Comparison of ENCODE assay signal across 24 cellular contexts in the genomic region with DNA sequence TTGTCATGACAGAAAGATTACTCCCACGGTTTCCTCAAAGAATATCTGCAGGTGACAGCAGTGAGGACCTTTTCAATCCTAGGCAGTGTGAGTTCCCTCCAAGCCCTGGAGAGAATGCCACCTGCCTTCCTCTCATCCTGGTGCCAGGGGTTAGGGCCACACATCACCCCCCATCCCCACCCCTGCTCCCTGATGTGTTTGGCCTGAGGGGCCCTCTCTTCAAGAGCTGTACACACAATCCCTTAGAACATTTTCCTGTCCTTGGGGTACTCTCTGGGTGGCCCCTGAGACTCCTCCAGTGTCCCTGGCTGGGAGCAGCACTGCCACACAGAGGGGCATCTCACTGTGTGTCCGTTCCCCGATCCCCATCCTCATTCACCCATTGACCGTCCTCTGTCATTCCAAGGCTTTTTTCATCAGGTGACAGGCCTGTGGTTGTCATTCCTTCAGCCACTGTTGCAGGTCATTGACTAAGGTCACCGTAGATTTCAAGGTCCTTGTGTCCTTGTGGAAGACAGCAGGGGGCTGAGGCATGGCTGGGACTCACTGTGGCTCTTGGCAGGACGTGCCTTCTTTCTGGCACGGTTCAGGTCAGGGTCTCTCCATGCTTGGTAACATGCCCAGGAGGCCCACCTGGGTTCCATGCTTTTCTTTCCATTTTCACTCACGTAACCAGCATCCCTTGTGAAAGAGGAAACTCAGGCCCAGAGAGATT. TPM values are rescaled to one million over a fixed set of nuclear protein-coding genes. Genes with fewer than 3 reads are reported as not detected.
DNase-seq lines count a peak whose midpoint lies in the region; ATAC-seq and TF ChIP-seq lines count a peak whose summit lies in the region.
"Had no signal": no experiment of that assay in that cellular context is flagged by ENCODE, and none has a peak within 500 bp of the region (broad histone marks: within the 10 kb centered on the region; RNA-seq: fewer than 3 reads in every experiment).

No MANE protein-coding gene starts in this region.

- no peaks in the 10 kb centered on the region for H3K27me3 ChIP-seq in cardiac muscle cell
- no peaks in the 10 kb centered on the region for H3K27me3 ChIP-seq in spleen (replicated peaks in 1 of 7)
- H3K27me3 ChIP-seq: BLaER1 treated with 17β-estradiol and CSF1 and Interleukin-3, amounts not matched to agents 10 nM and 100 nM had no signal

- H3K27me3 Mint-ChIP-seq in WTC11 (ENCODE audit: low read depth) (no peaks in the 10 kb centered on the region), nephron (ENCODE audit: low read depth) (no peaks in the 10 kb centered on the region)

- peaks cover 32% of the 10 kb centered on the region for H3K36me3 Mint-ChIP-seq in WTC11
- peaks cover 52% of the 10 kb centered on the region for H3K36me3 Mint-ChIP-seq in nephron (ENCODE audit: low read depth)
- H3K36me3 Mint-ChIP-seq: CD8-positive, alpha-beta memory T cell had no signal

- TF ChIP-seq CTCF in cardiac muscle cell (IDR thresholded peaks at IDR 0.05; ENCODE audit: low read depth, low read length) (no peak), WTC11 (IDR thresholded peaks at IDR 0.05) (no peak), nephron (IDR thresholded peaks at IDR 0.05; ENCODE audit: unreplicated experiment in 3 of 3) (no peak), spleen (IDR thresholded peaks at IDR 0.05 in 8 of 11, conservative IDR thresholded peaks at IDR 0.05 in 3 of 11) (no peak)

- H3K4me3 Mint-ChIP-seq in WTC11 (no peak overlapping the region), nephron (no peak overlapping the region)
- H3K4me3 Mint-ChIP-seq: CD8-positive, alpha-beta memory T cell had no signal

- 81 to 86% (median 82%) methylated on average over 8 of the region's 8 CpGs for WGBS in spleen, 5 donors

- H3K36me3 ChIP-seq in cardiac muscle cell (peaks cover 37% of the 10 kb centered on the region), spleen (peaks cover 0 to 11% (median 0%) of the 10 kb centered on the region in 6 donors)
- H3K36me3 ChIP-seq: HAP-1 had no signal

- CTCF ChIA-PET in WTC11 (lab: Charles Lee): no interaction called here

- intact Hi-C loops in left ventricle myocardium superior (cut with micrococcal nuclease): no loop called here
- intact Hi-C loops in spleen (cut with DNase I; ENCODE audit: low total_unique reads): no loop called here

- H3K4me1 Mint-ChIP-seq in WTC11: peaks cover 2% of the 10 kb centered on the region; the same call in 1 of the 2 replicates
- peaks cover 16% of the 10 kb centered on the region for H3K4me1 Mint-ChIP-seq in nephron
- H3K4me1 Mint-ChIP-seq: CD8-positive, alpha-beta memory T cell had no signal

- H3K27ac ChIP-seq in cardiac muscle cell: peak overlapping the region; percentile 32
- no peak overlapping the region for H3K27ac ChIP-seq in spleen
- H3K27ac ChIP-seq: BLaER1 treated with 17β-estradiol and CSF1 and Interleukin-3, amounts not matched to agents 10 nM and 100 nM had no signal

- TF ChIP-seq POLR2A in spleen (IDR thresholded peaks at IDR 0.05): no peak

- no peaks in the 10 kb centered on the region for H3K9me3 Mint-ChIP-seq in WTC11
- H3K9me3 Mint-ChIP-seq in nephron: no peaks in the 10 kb centered on the region
- H3K9me3 Mint-ChIP-seq: CD8-positive, alpha-beta memory T cell had no signal

- H3K4me3 ChIP-seq in cardiac muscle cell (no peak overlapping the region), spleen (no peak overlapping the region)
- H3K4me3 ChIP-seq: BLaER1 treated with 17β-estradiol and CSF1 and Interleukin-3, amounts not matched to agents 10 nM and 100 nM; HAP-1 had no signal

- peak overlapping the region; percentile 80 for H3K27ac Mint-ChIP-seq in WTC11
- H3K27ac Mint-ChIP-seq in nephron: peak overlapping the region in 2 of 3 experiments; percentile 26 to 38
- H3K27ac Mint-ChIP-seq: CD8-positive, alpha-beta memory T cell had no signal

- POLR2A ChIA-PET in WTC11 (lab: Charles Lee): no interaction called here

- no peak for ATAC-seq in left ventricle myocardium superior
- ATAC-seq in WTC11: no peak

- H3K9me3 ChIP-seq in cardiac muscle cell (ENCODE audit: low read depth): no peaks in the 10 kb centered on the region
- no peaks in the 10 kb centered on the region for H3K9me3 ChIP-seq in spleen
- H3K9me3 ChIP-seq: BLaER1 treated with 17β-estradiol and CSF1 and Interleukin-3, amounts not matched to agents 10 nM and 100 nM; HAP-1 had no signal

- DNase-seq in cardiac muscle cell (ENCODE audit: low read depth in 1 of 2, low spot score in 1 of 2) (no peak), left ventricle myocardium superior (no peak), WTC11 (ENCODE audit: low spot score) (no peak), spleen (peak; percentile 30), SKM-1 (lab: John Stamatoyannopoulos, UW; ENCODE audit: unreplicated experiment) (no peak), HPDE6-E6E7 (ENCODE audit: extremely low spot score) (no peak), GM19238 (ENCODE audit: insufficient read length, low spot score) (no peak)
- DNase-seq: 8988T; Calu3; CD8-positive, alpha-beta memory T cell; DMS153; Kasumi-1; NCI-H1694 treated with DMSO at 0.1 percent for 48 hours; NCI-H2081 treated with DMSO at 0.1 percent for 48 hours; NCI-H2171 treated with DMSO at 0.1 percent for 48 hours; NCI-H524 treated with DMSO at 0.1 percent for 48 hours; NCI-H82; OCI-M1 had no signal

- no peaks in the 10 kb centered on the region for H3K4me1 ChIP-seq in cardiac muscle cell (ENCODE audit: low read depth)
- no peaks in the 10 kb centered on the region for H3K4me1 ChIP-seq in spleen
- H3K4me1 ChIP-seq: HAP-1 had no signal

TF ChIP-seq in WTC11, 78 proteins besides CTCF, POLR2A, EP300 and RAD21 (continues in another document):
- TF ChIP-seq HMGA2 (CRISPR knock-in tag; IDR thresholded peaks at IDR 0.05) (no peak), ETV6 (CRISPR knock-in tag; IDR thresholded peaks at IDR 0.05) (no peak), FOXP1 (CRISPR knock-in tag; IDR thresholded peaks at IDR 0.05; ENCODE audit: borderline replicate concordance) (no peak), GABPB1 (CRISPR knock-in tag; IDR thresholded peaks at IDR 0.05) (no peak)
- TF ChIP-seq, protein P1, sequence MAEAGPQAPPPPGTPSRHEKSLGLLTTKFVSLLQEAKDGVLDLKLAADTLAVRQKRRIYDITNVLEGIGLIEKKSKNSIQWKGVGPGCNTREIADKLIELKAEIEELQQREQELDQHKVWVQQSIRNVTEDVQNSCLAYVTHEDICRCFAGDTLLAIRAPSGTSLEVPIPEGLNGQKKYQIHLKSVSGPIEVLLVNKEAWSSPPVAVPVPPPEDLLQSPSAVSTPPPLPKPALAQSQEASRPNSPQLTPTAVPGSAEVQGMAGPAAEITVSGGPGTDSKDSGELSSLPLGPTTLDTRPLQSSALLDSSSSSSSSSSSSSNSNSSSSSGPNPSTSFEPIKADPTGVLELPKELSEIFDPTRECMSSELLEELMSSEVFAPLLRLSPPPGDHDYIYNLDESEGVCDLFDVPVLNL (CRISPR knock-in tag; IDR thresholded peaks at IDR 0.05; ENCODE audit: borderline replicate concordance, low read depth): no peak
- TF ChIP-seq, protein P2, sequence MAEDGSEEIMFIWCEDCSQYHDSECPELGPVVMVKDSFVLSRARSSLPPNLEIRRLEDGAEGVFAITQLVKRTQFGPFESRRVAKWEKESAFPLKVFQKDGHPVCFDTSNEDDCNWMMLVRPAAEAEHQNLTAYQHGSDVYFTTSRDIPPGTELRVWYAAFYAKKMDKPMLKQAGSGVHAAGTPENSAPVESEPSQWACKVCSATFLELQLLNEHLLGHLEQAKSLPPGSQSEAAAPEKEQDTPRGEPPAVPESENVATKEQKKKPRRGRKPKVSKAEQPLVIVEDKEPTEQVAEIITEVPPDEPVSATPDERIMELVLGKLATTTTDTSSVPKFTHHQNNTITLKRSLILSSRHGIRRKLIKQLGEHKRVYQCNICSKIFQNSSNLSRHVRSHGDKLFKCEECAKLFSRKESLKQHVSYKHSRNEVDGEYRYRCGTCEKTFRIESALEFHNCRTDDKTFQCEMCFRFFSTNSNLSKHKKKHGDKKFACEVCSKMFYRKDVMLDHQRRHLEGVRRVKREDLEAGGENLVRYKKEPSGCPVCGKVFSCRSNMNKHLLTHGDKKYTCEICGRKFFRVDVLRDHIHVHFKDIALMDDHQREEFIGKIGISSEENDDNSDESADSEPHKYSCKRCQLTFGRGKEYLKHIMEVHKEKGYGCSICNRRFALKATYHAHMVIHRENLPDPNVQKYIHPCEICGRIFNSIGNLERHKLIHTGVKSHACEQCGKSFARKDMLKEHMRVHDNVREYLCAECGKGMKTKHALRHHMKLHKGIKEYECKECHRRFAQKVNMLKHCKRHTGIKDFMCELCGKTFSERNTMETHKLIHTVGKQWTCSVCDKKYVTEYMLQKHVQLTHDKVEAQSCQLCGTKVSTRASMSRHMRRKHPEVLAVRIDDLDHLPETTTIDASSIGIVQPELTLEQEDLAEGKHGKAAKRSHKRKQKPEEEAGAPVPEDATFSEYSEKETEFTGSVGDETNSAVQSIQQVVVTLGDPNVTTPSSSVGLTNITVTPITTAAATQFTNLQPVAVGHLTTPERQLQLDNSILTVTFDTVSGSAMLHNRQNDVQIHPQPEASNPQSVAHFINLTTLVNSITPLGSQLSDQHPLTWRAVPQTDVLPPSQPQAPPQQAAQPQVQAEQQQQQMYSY (CRISPR knock-in tag; IDR thresholded peaks at IDR 0.05): no peak
- TF ChIP-seq, protein P3, sequence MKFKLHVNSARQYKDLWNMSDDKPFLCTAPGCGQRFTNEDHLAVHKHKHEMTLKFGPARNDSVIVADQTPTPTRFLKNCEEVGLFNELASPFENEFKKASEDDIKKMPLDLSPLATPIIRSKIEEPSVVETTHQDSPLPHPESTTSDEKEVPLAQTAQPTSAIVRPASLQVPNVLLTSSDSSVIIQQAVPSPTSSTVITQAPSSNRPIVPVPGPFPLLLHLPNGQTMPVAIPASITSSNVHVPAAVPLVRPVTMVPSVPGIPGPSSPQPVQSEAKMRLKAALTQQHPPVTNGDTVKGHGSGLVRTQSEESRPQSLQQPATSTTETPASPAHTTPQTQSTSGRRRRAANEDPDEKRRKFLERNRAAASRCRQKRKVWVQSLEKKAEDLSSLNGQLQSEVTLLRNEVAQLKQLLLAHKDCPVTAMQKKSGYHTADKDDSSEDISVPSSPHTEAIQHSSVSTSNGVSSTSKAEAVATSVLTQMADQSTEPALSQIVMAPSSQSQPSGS (CRISPR knock-in tag; IDR thresholded peaks at IDR 0.05; ENCODE audit: borderline replicate concordance, low read depth): no peak

RNA-seq across cellular contexts. Expression of a gene that starts 26.9 kb away (rescaled TPM):
- total RNA-seq in cardiac muscle cell (0.09 TPM in 1 of 2 replicates, not detected in the other), left ventricle myocardium superior (not detected), WTC11 (2021) (not detected in 3 replicates), spleen (not detected)
- polyA plus RNA-seq in cardiac muscle cell (0.16 TPM in 1 of 2 replicates, not detected in the other), spleen (under 1 TPM in 2 of 3 donors, not detected in 1; 0.04 to 0.10 TPM)
- total RNA-seq: CD8-positive, alpha-beta memory T cell; G401; Right ventricle myocardium inferior; SK-MEL-5 had no signal
- polyA plus RNA-seq: CD8-positive, alpha-beta memory T cell had no signal
